ENCODE assay signal across 13 cellular contexts in the genomic region with DNA sequence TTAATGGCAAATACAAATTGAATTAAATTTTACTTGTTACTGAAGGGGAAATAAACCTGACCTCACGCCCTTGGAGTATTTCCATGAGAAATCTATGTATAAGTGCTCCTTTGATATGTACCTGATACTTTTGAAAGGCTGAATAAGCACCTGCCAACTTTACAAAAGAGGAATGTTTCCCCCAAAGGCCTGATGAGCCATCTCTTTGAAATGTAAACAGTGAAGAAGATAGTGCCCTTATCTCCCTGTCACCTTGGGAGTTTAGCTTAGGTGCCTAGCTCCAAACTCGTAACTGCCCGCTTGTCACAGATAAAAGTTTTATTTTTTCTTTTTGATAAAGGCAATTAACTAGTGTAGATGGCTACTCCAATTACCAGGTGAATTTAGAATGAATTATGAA. TPM values are rescaled to one million over a fixed set of nuclear protein-coding genes. Genes with fewer than 3 reads are reported as not detected.
A peak's percentile ranks its signal among the peaks of the same experiment; 100 is the strongest.
DNase-seq lines count a peak whose midpoint lies in the region; ATAC-seq and TF ChIP-seq lines count a peak whose summit lies in the region.
"Had no signal": no experiment of that assay in that cellular context is flagged by ENCODE, and none has a peak within 500 bp of the region (broad histone marks: within the 10 kb centered on the region; RNA-seq: fewer than 3 reads in every experiment).

No MANE protein-coding gene starts in this region.

- no peak for TF ChIP-seq CTCF in SU-DHL-6 (IDR thresholded peaks at IDR 0.05; ENCODE audit: insufficient read depth, low read length, poor library complexity, severe bottlenecking)

- H3K23ac ChIP-seq in neuronal stem cell (ENCODE audit: low read depth, low read length, poor library complexity) = no peak overlapping the region

- intact Hi-C loops in left colon (cut with DNase I, micrococcal nuclease) = no loop called here

- H3K36me3 ChIP-seq in SU-DHL-6 (ENCODE audit: low read length) (no peaks in the 10 kb centered on the region), iPS-18a (ENCODE audit: control insufficient read depth, low read depth, low read length) (no peaks in the 10 kb centered on the region), subcutaneous abdominal adipose tissue (ENCODE audit: control insufficient read depth in 5 of 5, insufficient read depth in 5 of 5, low read length in 5 of 5) (no peaks in the 10 kb centered on the region), neuronal stem cell (replicated peaks in 1 of 2; ENCODE audit: control insufficient read depth in 2 of 2, insufficient read depth in 2 of 2, low read length in 2 of 2) (no peaks in the 10 kb centered on the region)

- H3K36me3 Mint-ChIP-seq in activated T-cell treated with anti-CD3 and anti-CD28 coated beads, Interleukin-2, amount 50 U/mL, for 72 hours (ENCODE audit: insufficient read depth in 2 of 2) = peaks cover 3 to 7% of the 10 kb centered on the region in 2 donors

- no peaks in the 10 kb centered on the region for H3F3A ChIP-seq in SU-DHL-6 (ENCODE audit: insufficient read depth)

- no peak overlapping the region for H3K4ac ChIP-seq in neuronal stem cell (ENCODE audit: low read length)

- no peak overlapping the region for H4K8ac ChIP-seq in neuronal stem cell (ENCODE audit: low read depth, low read length)

- H3K27ac ChIP-seq in SU-DHL-6 (ENCODE audit: low read depth, low read length) (no peak overlapping the region), iPS-18a (ENCODE audit: low read length) (no peak overlapping the region), subcutaneous abdominal adipose tissue (ENCODE audit: low read depth, low read length) (no peak overlapping the region), neuronal stem cell (replicated peaks; ENCODE audit: low read length) (no peak overlapping the region)

- no peak overlapping the region for H4K91ac ChIP-seq in neuronal stem cell (ENCODE audit: low read depth, low read length, poor library complexity)

- peak overlapping the region; percentile 15 to 45 for H3K4me3 Mint-ChIP-seq in activated T-cell treated with anti-CD3 and anti-CD28 coated beads, Interleukin-2, amount 50 U/mL, for 72 hours

- H2AK5ac ChIP-seq in neuronal stem cell (ENCODE audit: low read depth, low read length) = no peak overlapping the region

- H3K4me3 ChIP-seq in SU-DHL-6 (ENCODE audit: insufficient read depth, low read length, poor library complexity, severe bottlenecking) = peak overlapping the region; percentile 86
- peak overlapping the region; percentile 87 for H3K4me3 ChIP-seq in iPS-18a (ENCODE audit: low read length)
- H3K4me3 ChIP-seq in subcutaneous abdominal adipose tissue (ENCODE audit: low read depth in 1 of 5, low read length in 5 of 5) = peak overlapping the region in 4 of 5 donors; percentile 71 to 92 (median 86)
- peak overlapping the region in 1 of 2 donors; percentile 56 for H3K4me3 ChIP-seq in neuronal stem cell (ENCODE audit: low read length in 2 of 2)

- no peak overlapping the region for H3K9ac ChIP-seq in SU-DHL-6 (ENCODE audit: low read length)
- H3K9ac ChIP-seq in iPS-18a (ENCODE audit: low read length) = no peak overlapping the region
- peak overlapping the region in 1 of 5 donors; percentile 87 for H3K9ac ChIP-seq in subcutaneous abdominal adipose tissue (ENCODE audit: low read length in 5 of 5)
- no peak overlapping the region for H3K9ac ChIP-seq in neuronal stem cell (ENCODE audit: low read depth, low read length, poor library complexity)

- no peaks in the 10 kb centered on the region for H4K20me1 ChIP-seq in SU-DHL-6 (ENCODE audit: low read depth, low read length)

- H3K4me1 ChIP-seq in iPS-18a (ENCODE audit: control insufficient read depth, low read depth, low read length) = no peaks in the 10 kb centered on the region
- peaks cover 4 to 25% (median 19%) of the 10 kb centered on the region in 5 donors for H3K4me1 ChIP-seq in subcutaneous abdominal adipose tissue (ENCODE audit: control insufficient read depth in 5 of 5, insufficient read depth in 5 of 5, low read length in 5 of 5)
- H3K4me1 ChIP-seq in neuronal stem cell (ENCODE audit: control insufficient read depth in 2 of 2, insufficient read depth in 1 of 2, low read depth in 1 of 2, low read length in 2 of 2) = peaks cover 5 to 9% of the 10 kb centered on the region in 2 donors

- H3K79me1 ChIP-seq in neuronal stem cell (ENCODE audit: low read depth, low read length) = peaks cover 4% of the 10 kb centered on the region

- DNase-seq in activated T-cell treated with anti-CD3 and anti-CD28 coated beads, Interleukin-2, amount 50 U/mL, for 72 hours = no peak
- no peak for DNase-seq in activated T-cell treated with anti-CD3 and anti-CD28 coated beads, Interleukin-2, amount 50 U/mL, for 1 hour
- no peak for DNase-seq in neuronal stem cell (ENCODE audit: low spot score)
- no peak for DNase-seq in left colon
- DNase-seq: activated effector memory CD4-positive, alpha-beta T cell treated with Interleukin-2 at 50 U/mL for 16 hours; NCI-H2029 treated with DMSO at 0.1 percent for 48 hours had no signal

- no peak overlapping the region for H2BK15ac ChIP-seq in neuronal stem cell (ENCODE audit: low read length)

- H2BK120ac ChIP-seq in neuronal stem cell (ENCODE audit: low read depth, low read length) = no peak overlapping the region

- H3K4me2 ChIP-seq in SU-DHL-6 (ENCODE audit: low read depth, low read length, poor library complexity, severe bottlenecking) (peak overlapping the region; percentile 88), neuronal stem cell (ENCODE audit: insufficient read depth, low read length, poor library complexity, severe bottlenecking) (no peak overlapping the region)

- no peak overlapping the region for H3K18ac ChIP-seq in neuronal stem cell (ENCODE audit: low read length)

- H3K14ac ChIP-seq in neuronal stem cell (ENCODE audit: low read length) = no peak overlapping the region

- H3K27me3 Mint-ChIP-seq in activated T-cell treated with anti-CD3 and anti-CD28 coated beads, Interleukin-2, amount 50 U/mL, for 72 hours (ENCODE audit: low read depth) = peaks cover 14% of the 10 kb centered on the region

- WGBS in neuronal stem cell (ENCODE audit: extremely low coverage in 2 of 2, insufficient read length in 2 of 2, insufficient replicate concordance in 1 of 2), 2 donors = no CpG with 5 or more reads among the region's 3 CpGs

- H3K9me3 ChIP-seq in SU-DHL-6 (ENCODE audit: insufficient read depth, low read length) (no peaks in the 10 kb centered on the region), iPS-18a (ENCODE audit: control insufficient read depth, low read depth, low read length) (no peaks in the 10 kb centered on the region), subcutaneous abdominal adipose tissue (ENCODE audit: control insufficient read depth in 5 of 5, low read length in 5 of 5) (no peaks in the 10 kb centered on the region), neuronal stem cell (replicated peaks in 1 of 2; ENCODE audit: control insufficient read depth in 2 of 2, insufficient read depth in 1 of 2, low read depth in 1 of 2, low read length in 2 of 2) (no peaks in the 10 kb centered on the region)

- no peaks in the 10 kb centered on the region for H3K9me2 ChIP-seq in SU-DHL-6 (replicated peaks; ENCODE audit: insufficient read depth, low read length)

- no peak overlapping the region for H2BK12ac ChIP-seq in neuronal stem cell (ENCODE audit: low read length)

- H3K27me3 ChIP-seq in SU-DHL-6 (ENCODE audit: low read length) (no peaks in the 10 kb centered on the region), iPS-18a (ENCODE audit: control insufficient read depth, insufficient read depth, low read length) (peaks cover 69% of the 10 kb centered on the region), subcutaneous abdominal adipose tissue (ENCODE audit: control insufficient read depth in 5 of 5, insufficient read depth in 4 of 5, low read length in 5 of 5) (no peaks in the 10 kb centered on the region), neuronal stem cell (ENCODE audit: control insufficient read depth in 3 of 3, insufficient read depth in 3 of 3, low read depth in 1 of 3, low read length in 3 of 3) (peaks cover 0 to 5% (median 0%) of the 10 kb centered on the region in 3 experiments)

- H2AFZ ChIP-seq in SU-DHL-6 (ENCODE audit: low read depth, low read length, severe bottlenecking) (peak overlapping the region; percentile 91), neuronal stem cell (ENCODE audit: low read length) (no peak overlapping the region)

- peaks cover 16% of the 10 kb centered on the region for H3K4me1 Mint-ChIP-seq in activated T-cell treated with anti-CD3 and anti-CD28 coated beads, Interleukin-2, amount 50 U/mL, for 72 hours (ENCODE audit: low read depth)

- no peak for ATAC-seq in activated T-cell treated with anti-CD3 and anti-CD28 coated beads, Interleukin-2, amount 50 U/mL, for 72 hours (replicated peaks in 1 of 2)
- ATAC-seq in left colon (no peak), HG03442 (IDR thresholded peaks at IDR 0.05; ENCODE audit: unreplicated experiment) (no peak)

- no peak overlapping the region for H3K27ac Mint-ChIP-seq in activated T-cell treated with anti-CD3 and anti-CD28 coated beads, Interleukin-2, amount 50 U/mL, for 72 hours

- no peak overlapping the region for H2BK5ac ChIP-seq in neuronal stem cell (ENCODE audit: low read length)

- peaks cover 17% of the 10 kb centered on the region for H3K79me2 ChIP-seq in SU-DHL-6 (ENCODE audit: insufficient read depth, low read length)

- no peaks in the 10 kb centered on the region for H3K9me3 Mint-ChIP-seq in activated T-cell treated with anti-CD3 and anti-CD28 coated beads, Interleukin-2, amount 50 U/mL, for 72 hours
- H3K9me3 Mint-ChIP-seq: stimulated activated naive B cell treated with anti-CD40 and anti-IgM and Interleukin-4, amounts not matched to agents 10 μg/mL and 1 μg/mL and 100 μg/mL, for 72 hours had no signal

RNA-seq across cellular contexts. Expression of gene ZNF343, which starts 1.1 kb away (rescaled TPM):
- total RNA-seq in activated T-cell treated with anti-CD3 and anti-CD28 coated beads, Interleukin-2, amount 50 U/mL, for 72 hours = 10 to 100 TPM; 12.4 to 16.4 TPM
- polyA plus RNA-seq in neuronal stem cell (2013, experiment 1 of 2) = 4.8 TPM
- polyA plus RNA-seq in neuronal stem cell (2013, experiment 2 of 2) = 5.0 TPM
- 1 to 10 TPM; 6.8 to 7.2 TPM for total RNA-seq in left colon

RNA-seq across cellular contexts. Expression of gene TMC2, which starts 26.6 kb away (rescaled TPM):
- total RNA-seq in activated T-cell treated with anti-CD3 and anti-CD28 coated beads, Interleukin-2, amount 50 U/mL, for 72 hours = not detected
- 0.01 TPM for polyA plus RNA-seq in neuronal stem cell (2013, experiment 1 of 2)
- polyA plus RNA-seq in neuronal stem cell (2013, experiment 2 of 2) = not detected
- not detected for total RNA-seq in left colon
- total RNA-seq: kidney epithelial cell; T-helper 1 cell treated with Interleukin-12 subunit alpha and Interleukin-12 subunit beta and Interleukin-4 antibody, amounts not matched to agents 30 ng/mL and 1 ng/mL, for 36 hours had no signal

RNA-seq across cellular contexts. Expression of gene SNRPB, which starts 39.2 kb away (rescaled TPM):
- 100 to 1,000 TPM; 286 to 329 TPM for total RNA-seq in activated T-cell treated with anti-CD3 and anti-CD28 coated beads, Interleukin-2, amount 50 U/mL, for 72 hours
- polyA plus RNA-seq in neuronal stem cell (2013, experiment 1 of 2) = 389 TPM
- polyA plus RNA-seq in neuronal stem cell (2013, experiment 2 of 2) = 374 TPM
- 100 to 1,000 TPM; 104 to 120 TPM for total RNA-seq in left colon
